23 cellular contexts compared by ENCODE assay signal in the genomic region with DNA sequence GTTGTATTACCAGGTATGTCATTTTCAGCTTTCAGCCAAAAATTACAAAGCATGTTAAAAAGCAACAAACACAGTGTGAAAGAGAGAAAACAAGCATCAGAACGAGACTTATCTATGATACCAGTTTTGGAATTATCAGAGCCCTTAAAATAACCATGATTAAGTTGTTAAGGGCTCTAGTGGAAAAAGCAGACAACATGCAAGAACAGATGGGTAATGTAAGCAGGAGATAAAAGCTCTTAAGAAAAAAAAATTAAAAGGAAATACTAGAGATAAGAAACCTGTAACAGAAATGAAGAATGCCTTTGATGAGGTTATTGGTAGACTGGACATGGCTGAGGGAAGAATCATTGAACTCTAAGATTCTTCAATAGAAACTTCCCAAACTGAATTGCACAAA.
"Had no signal": no experiment of that assay in that cellular context is flagged by ENCODE, and none has a peak within 500 bp of the region (broad histone marks: within the 10 kb centered on the region; RNA-seq: fewer than 3 reads in every experiment).

No MANE protein-coding gene starts in this region.

- H3K4me1 ChIP-seq: gastrocnemius medialis, pancreas, testis, tibial artery had no signal

- H3K9me3 Mint-ChIP-seq: naive thymus-derived CD8-positive, alpha-beta T cell; nephron progenitor cell; stimulated activated memory B cell treated with anti-CD40 and anti-IgM and Interleukin-4, amounts not matched to agents 10 μg/mL and 1 μg/mL and 100 μg/mL, for 72 hours had no signal

- H3K27me3 ChIP-seq: gastrocnemius medialis, pancreas, testis, tibial artery had no signal

- FAIRE-seq: kidney, pancreas had no signal

- H3K4me3 ChIP-seq: coronary artery, gastrocnemius medialis, lung, pancreas, testis, tibial artery had no signal

- H3K9me3 ChIP-seq: gastrocnemius medialis, pancreas, testis, tibial artery had no signal

- H3K36me3 ChIP-seq: gastrocnemius medialis, pancreas had no signal

- H3K27me3 Mint-ChIP-seq: naive thymus-derived CD8-positive, alpha-beta T cell; stimulated activated memory B cell treated with anti-CD40 and anti-IgM and Interleukin-4, amounts not matched to agents 10 μg/mL and 1 μg/mL and 100 μg/mL, for 72 hours; type B pancreatic cell had no signal

- ATAC-seq: gastrocnemius medialis; left lobe of liver; naive thymus-derived CD8-positive, alpha-beta T cell; pancreas; sciatic nerve; stimulated activated memory B cell treated with anti-CD40 and anti-IgM and Interleukin-4, amounts not matched to agents 10 μg/mL and 1 μg/mL and 100 μg/mL, for 72 hours; stimulated activated naive CD8-positive, alpha-beta T cell treated with anti-CD3 and anti-CD28 coated beads, Interleukin-15, Interleukin-2, amounts not matched to agents 100 U/mL and 50 U/mL, for 24 hours had no signal

- H3K4me1 Mint-ChIP-seq: stimulated activated memory B cell treated with anti-CD40 and anti-IgM and Interleukin-4, amounts not matched to agents 10 μg/mL and 1 μg/mL and 100 μg/mL, for 72 hours had no signal

- DNase-seq: dermis blood vessel endothelial cell; effector memory CD4-positive, alpha-beta T cell; foreskin fibroblast; gastrocnemius medialis; head of caudate nucleus; kidney; mesenchymal stem cell; naive thymus-derived CD8-positive, alpha-beta T cell; nephron progenitor cell; occipital lobe; pancreas; stimulated activated CD4-positive, alpha-beta T cell treated with anti-CD3 and anti-CD28 coated beads, Interleukin-2, amount 100 ng/mL, for 24 hours; stimulated activated CD4-positive, alpha-beta T cell treated with anti-CD3 and anti-CD28 coated beads, Interleukin-4, amount 100 ng/mL, for 24 hours; stimulated activated naive CD8-positive, alpha-beta T cell treated with anti-CD3 and anti-CD28 coated beads, Interleukin-15, Interleukin-2, amounts not matched to agents 100 U/mL and 50 U/mL, for 24 hours; substantia nigra; testis; tibial artery had no signal

- H3K4me3 Mint-ChIP-seq: naive thymus-derived CD8-positive, alpha-beta T cell; nephron progenitor cell; stimulated activated memory B cell treated with anti-CD40 and anti-IgM and Interleukin-4, amounts not matched to agents 10 μg/mL and 1 μg/mL and 100 μg/mL, for 72 hours; type B pancreatic cell had no signal

- H3K27ac ChIP-seq: coronary artery, gastrocnemius medialis, pancreas, testis, tibial artery had no signal
